In the genomic region with DNA sequence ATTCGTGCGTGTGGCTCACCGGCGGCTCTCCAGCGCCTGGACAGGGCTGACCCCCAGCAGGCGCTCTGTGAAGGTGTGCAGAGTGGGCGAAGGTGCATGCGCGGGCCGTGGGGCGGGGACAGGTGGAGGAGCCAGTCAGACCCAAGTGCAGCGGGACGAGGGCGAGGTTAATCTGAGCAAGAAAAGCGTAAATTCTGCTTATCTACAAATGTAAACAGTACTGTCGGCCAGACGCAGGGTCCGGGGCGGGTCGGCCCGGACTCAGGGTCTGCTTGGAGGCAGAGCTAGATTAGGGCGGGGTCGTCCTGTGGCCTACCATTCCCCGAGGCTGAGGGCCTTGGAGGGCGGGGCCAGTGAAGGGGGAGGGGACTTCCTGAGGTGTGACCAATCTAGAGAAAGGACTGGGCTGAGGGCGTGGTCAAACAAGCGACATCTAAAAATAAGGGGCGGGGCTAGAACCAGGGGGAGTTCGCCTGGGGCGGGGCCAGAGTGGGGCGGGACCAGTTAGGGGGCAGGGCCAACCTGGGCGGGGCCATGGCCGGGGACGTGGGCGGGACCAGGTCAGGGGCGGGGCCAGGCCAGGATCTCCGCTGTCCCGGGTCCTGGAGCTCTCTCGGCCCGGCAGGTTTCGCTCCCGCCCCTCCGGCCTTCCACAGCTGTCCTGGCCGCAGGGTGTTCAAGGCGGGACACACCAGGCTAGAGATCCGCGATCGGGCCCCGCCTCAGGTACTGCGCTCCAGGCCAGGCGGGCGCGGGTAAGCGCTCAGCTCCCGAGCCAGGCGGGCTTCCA, we compare ENCODE assay signal across 8 cellular contexts. TPM values are rescaled to one million over a fixed set of nuclear protein-coding genes. Genes with fewer than 3 reads are reported as not detected.
A peak's percentile ranks its signal among the peaks of the same experiment; 100 is the strongest.
DNase-seq lines count a peak whose midpoint lies in the region; TF ChIP-seq lines count a peak whose summit lies in the region.

A gene (plus strand): TSS at position 611 of the 790 bp plus-strand sequence. CDS start 994 bp downstream, outside the sequence.

- H3K27me3 Mint-ChIP-seq in activated naive CD8-positive, alpha-beta T cell treated with anti-CD3 and anti-CD28 coated beads for 36 hours = peaks cover 57% of the 10 kb centered on the region
- H3K27me3 Mint-ChIP-seq in glutamatergic neuron (ENCODE audit: unreplicated experiment) = peaks cover 4% of the 10 kb centered on the region

- H3K9me3 Mint-ChIP-seq in activated naive CD8-positive, alpha-beta T cell treated with anti-CD3 and anti-CD28 coated beads for 36 hours = no peaks in the 10 kb centered on the region
- peaks cover 5% of the 10 kb centered on the region for H3K9me3 Mint-ChIP-seq in glutamatergic neuron (ENCODE audit: unreplicated experiment)

- H3K36me3 Mint-ChIP-seq in activated naive CD8-positive, alpha-beta T cell treated with anti-CD3 and anti-CD28 coated beads for 36 hours = no peaks in the 10 kb centered on the region
- no peaks in the 10 kb centered on the region for H3K36me3 Mint-ChIP-seq in glutamatergic neuron (ENCODE audit: unreplicated experiment)

- TF ChIP-seq CTCF in glutamatergic neuron (IDR thresholded peaks at IDR 0.05; ENCODE audit: partially characterized antibody, unreplicated experiment) = no peak

- peaks cover 15% of the 10 kb centered on the region for H3K4me1 Mint-ChIP-seq in activated naive CD8-positive, alpha-beta T cell treated with anti-CD3 and anti-CD28 coated beads for 36 hours
- peaks cover 2% of the 10 kb centered on the region for H3K4me1 Mint-ChIP-seq in glutamatergic neuron (ENCODE audit: low read depth, unreplicated experiment)

- H3K4me3 Mint-ChIP-seq in activated naive CD8-positive, alpha-beta T cell treated with anti-CD3 and anti-CD28 coated beads for 36 hours = peak within 1 kb of the TSS; percentile 84
- H3K4me3 Mint-ChIP-seq in glutamatergic neuron (ENCODE audit: unreplicated experiment) = peak within 1 kb of the TSS; percentile 92

- DNase-seq in DMS79 treated with DMSO at 0.1 percent for 48 hours (lab: John Stamatoyannopoulos, UW) = peak; percentile 96
- peak; percentile 94 for DNase-seq in HCEC 1CT
- DNase-seq in NCI-H1092 (lab: John Stamatoyannopoulos, UW) = peak; percentile 80
- peak; percentile 91 for DNase-seq in SKM-1 treated with dmso at 0.1 percent for 144 hours (lab: John Stamatoyannopoulos, UW; ENCODE audit: unreplicated experiment)
- DNase-seq in activated naive CD8-positive, alpha-beta T cell treated with anti-CD3 and anti-CD28 coated beads for 36 hours = peak; percentile 88
- DNase-seq in glutamatergic neuron = peak; percentile 98
- DNase-seq in occipital lobe (lab: John Stamatoyannopoulos, UW) = peak; percentile 99
- peak; percentile 95 for DNase-seq in superior temporal gyrus (ENCODE audit: extremely low spot score)

- no peak within 1 kb of the TSS for H3K27ac Mint-ChIP-seq in activated naive CD8-positive, alpha-beta T cell treated with anti-CD3 and anti-CD28 coated beads for 36 hours
- H3K27ac Mint-ChIP-seq in glutamatergic neuron (ENCODE audit: unreplicated experiment) = peak within 1 kb of the TSS; percentile 6

RNA-seq across cellular contexts. Expression of the gene that starts here (rescaled TPM):
- total RNA-seq in activated naive CD8-positive, alpha-beta T cell treated with anti-CD3 and anti-CD28 coated beads for 36 hours = under 1 TPM; 0.04 to 0.10 TPM
- total RNA-seq in glutamatergic neuron (ENCODE audit: unreplicated experiment) (3.1 TPM), occipital lobe (0.47 TPM)

Comparison
In these comparisons a context has a peak if more than half of its experiments do, and no peak if none do; other contexts are left out.
1. Peak in every context shown above with its lines: DNase-seq.
2. Peak in DNase-seq in activated naive CD8-positive, alpha-beta T cell treated with anti-CD3 and anti-CD28 coated beads for 36 hours; RNA of the gene not detected or under 1 TPM.
3. Peak in DNase-seq in occipital lobe; RNA of the gene not detected or under 1 TPM.